21 cellular contexts compared by ENCODE assay signal in the genomic region with DNA sequence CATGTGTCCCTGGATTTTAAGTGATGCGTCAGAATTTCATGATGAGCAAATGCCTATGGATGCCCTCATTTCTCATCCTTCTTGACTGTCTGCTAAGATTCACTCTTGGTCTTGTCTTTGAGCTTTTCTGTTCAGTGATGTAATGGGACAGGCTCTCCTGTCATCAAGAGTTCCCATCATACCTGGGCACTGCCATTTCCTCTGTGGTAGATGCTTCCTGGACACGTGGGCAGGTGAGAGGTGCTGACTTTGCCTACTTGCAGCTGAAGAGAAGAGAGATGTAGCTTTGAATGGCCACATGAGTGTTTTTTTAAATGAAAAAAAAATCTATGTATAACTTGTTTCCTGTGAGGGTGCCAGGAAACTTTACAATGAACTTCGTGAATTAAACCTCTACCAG.
DNase-seq lines count a peak whose midpoint lies in the region; ATAC-seq and TF ChIP-seq lines count a peak whose summit lies in the region.
"Had no signal": no experiment of that assay in that cellular context is flagged by ENCODE, and none has a peak within 500 bp of the region (broad histone marks: within the 10 kb centered on the region; RNA-seq: fewer than 3 reads in every experiment).

No MANE protein-coding gene starts in this region.

- H3K4me1 Mint-ChIP-seq in T-helper 17 cell (peaks cover 23% of the 10 kb centered on the region), nephron progenitor cell (peaks cover 40% of the 10 kb centered on the region)
- H3K4me1 Mint-ChIP-seq: B cell had no signal

- H3K9me3 ChIP-seq in T-helper 17 cell (ENCODE audit: control insufficient read depth, low read length, poor library complexity, severe bottlenecking), result no peaks in the 10 kb centered on the region
- H3K9me3 ChIP-seq: body of pancreas had no signal

- no peaks in the 10 kb centered on the region for H3K9me3 Mint-ChIP-seq in nephron progenitor cell
- H3K9me3 Mint-ChIP-seq: activated naive CD8-positive, alpha-beta T cell treated with anti-CD3 and anti-CD28 coated beads for 36 hours; neural progenitor cell had no signal

- H3K36me3 Mint-ChIP-seq in T-helper 17 cell (ENCODE audit: low read depth), result peaks cover 4% of the 10 kb centered on the region
- H3K36me3 Mint-ChIP-seq in nephron progenitor cell (ENCODE audit: low read depth), result no peaks in the 10 kb centered on the region
- H3K36me3 Mint-ChIP-seq: activated naive CD8-positive, alpha-beta T cell treated with anti-CD3 and anti-CD28 coated beads for 36 hours; neural progenitor cell had no signal

- no peak for TF ChIP-seq CTCF in nephron progenitor cell (IDR thresholded peaks at IDR 0.05)

- H3K27ac Mint-ChIP-seq in T-helper 17 cell (peak overlapping the region; percentile 84), nephron progenitor cell (no peak overlapping the region)
- H3K27ac Mint-ChIP-seq: activated naive CD8-positive, alpha-beta T cell treated with anti-CD3 and anti-CD28 coated beads for 36 hours; B cell; neural progenitor cell had no signal

- peak; percentile 87 for ATAC-seq in T-helper 17 cell
- ATAC-seq: body of pancreas, HCT116, left ventricle myocardium superior had no signal

- DNase-seq in DMS53 (lab: John Stamatoyannopoulos, UW), result peak; percentile 29
- DNase-seq in DMS53 treated with DMSO at 0.1 percent for 48 hours (lab: John Stamatoyannopoulos, UW; ENCODE audit: unreplicated experiment), result no peak
- no peak for DNase-seq in T-helper 17 cell
- DNase-seq in activated effector memory CD4-positive, alpha-beta T cell treated with Interleukin-2 at 50 U/mL for 16 hours, result peak; percentile 12
- peak; percentile 5 for DNase-seq in stimulated activated CD4-positive, alpha-beta T cell treated with anti-CD3 and anti-CD28 coated beads, Interleukin-4, amount 100 ng/mL, for 1 hour
- no peak for DNase-seq in nephron progenitor cell
- no peak for DNase-seq in kidney tubule cell (ENCODE audit: low spot score)
- no peak for DNase-seq in 8988T
- DNase-seq: activated naive CD8-positive, alpha-beta T cell treated with anti-CD3 and anti-CD28 coated beads for 36 hours; body of pancreas; DMS79; left ventricle myocardium superior; NCI-H1436; NCI-H69; OCI-M1; SHP77; small intestine; trophoblast cell had no signal

- H3K4me3 Mint-ChIP-seq in T-helper 17 cell, result peak overlapping the region; percentile 50
- no peak overlapping the region for H3K4me3 Mint-ChIP-seq in nephron progenitor cell
- H3K4me3 Mint-ChIP-seq: activated naive CD8-positive, alpha-beta T cell treated with anti-CD3 and anti-CD28 coated beads for 36 hours; B cell; neural progenitor cell had no signal

- H3K27me3 Mint-ChIP-seq in T-helper 17 cell (no peaks in the 10 kb centered on the region), nephron progenitor cell (ENCODE audit: low read depth, poor library complexity) (peaks cover 2% of the 10 kb centered on the region)
- H3K27me3 Mint-ChIP-seq: activated naive CD8-positive, alpha-beta T cell treated with anti-CD3 and anti-CD28 coated beads for 36 hours had no signal

Comparison
In these comparisons a context has a peak if more than half of its experiments do, and no peak if none do; other contexts are left out.
1. DNase-seq: peak in DMS53 (single experiment), activated effector memory CD4-positive, alpha-beta T cell treated with Interleukin-2 at 50 U/mL for 16 hours (single experiment) and stimulated activated CD4-positive, alpha-beta T cell treated with anti-CD3 and anti-CD28 coated beads, Interleukin-4, amount 100 ng/mL, for 1 hour (single experiment); none in DMS53 treated with DMSO at 0.1 percent for 48 hours (single experiment), T-helper 17 cell (0 of 3), nephron progenitor cell (single experiment), kidney tubule cell (single experiment) and 8988T (single experiment).